In the genomic region with DNA sequence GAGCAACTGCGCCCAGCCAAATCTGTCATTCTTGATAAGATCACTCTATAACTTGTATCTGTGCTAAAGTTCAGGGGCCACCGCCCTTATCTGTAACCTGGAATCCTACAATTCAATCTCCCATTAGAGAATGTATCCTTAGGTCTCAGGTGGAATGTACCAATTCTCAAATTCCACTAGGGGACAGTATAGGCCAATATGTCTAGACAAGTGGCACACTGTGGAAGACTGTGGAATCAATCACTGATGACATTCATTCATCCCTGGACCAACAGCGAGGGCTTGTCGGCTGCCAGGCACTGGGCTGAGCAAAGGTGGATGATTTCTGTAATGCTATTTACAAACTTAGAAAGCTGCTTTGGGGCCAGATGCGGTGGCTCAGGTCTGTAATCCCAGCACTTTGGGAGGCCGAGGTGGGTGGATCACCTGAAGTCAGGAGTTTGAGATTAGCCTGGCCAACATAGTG, we compare ENCODE assay signal across 9 cellular contexts. TPM values are rescaled to one million over a fixed set of nuclear protein-coding genes. Genes with fewer than 3 reads are reported as not detected.
DNase-seq lines count a peak whose midpoint lies in the region; ATAC-seq, FAIRE-seq and TF ChIP-seq lines count a peak whose summit lies in the region.
"Had no signal": no experiment of that assay in that cellular context is flagged by ENCODE, and none has a peak within 500 bp of the region (broad histone marks: within the 10 kb centered on the region; RNA-seq: fewer than 3 reads in every experiment).

No MANE protein-coding gene starts in this region.

- TF ChIP-seq CTCF in BJ (IDR thresholded peaks at IDR 0.05; ENCODE audit: insufficient read depth, low read depth, low read length) = peak; percentile 71
- peak; percentile 70 for TF ChIP-seq CTCF in MCF 10A (IDR thresholded peaks at IDR 0.05; ENCODE audit: unreplicated experiment)
- no peak for TF ChIP-seq CTCF in omental fat pad (IDR thresholded peaks at IDR 0.05)

- no peaks in the 10 kb centered on the region for H3K36me3 ChIP-seq in BJ (ENCODE audit: control insufficient read depth, insufficient read depth, low read length)
- H3K36me3 ChIP-seq: SJSA1 had no signal

- no TSS peak for BruUV-seq in MCF 10A (replicated peaks; lab: Mats Ljungman, UMichigan)

- DNase-seq in BJ (ENCODE audit: low read depth) (no peak), GM12891 (ENCODE audit: insufficient read length, low spot score) (peak; percentile 44), NCI-H1930 (lab: John Stamatoyannopoulos, UW) (peak; percentile 40 to 41), MCF 10A (ENCODE audit: unreplicated experiment) (peak; percentile 60), lung microvascular endothelial cell (ENCODE audit: low read depth in 2 of 2) (peak; percentile 63 to 67), omental fat pad (ENCODE audit: low spot score) (no peak)

- no peak overlapping the region for H3K4me3 Mint-ChIP-seq in MCF 10A (ENCODE audit: unreplicated experiment)

- peak; percentile 66 for FAIRE-seq in GM12891 (lab: Jason Lieb, UNC)

- H3K4me1 Mint-ChIP-seq in MCF 10A (ENCODE audit: insufficient read depth, unreplicated experiment) = no peaks in the 10 kb centered on the region

- no peak overlapping the region for H3K27ac Mint-ChIP-seq in MCF 10A (ENCODE audit: low read depth, unreplicated experiment)

- intact Hi-C loops in MCF 10A (cut with micrococcal nuclease) = loop anchor here (5.0 kb wide), 1 partner anchor 121 kb away; no protein-coding TSS in a partner anchor

- no peak for TF ChIP-seq POLR2A in GM12891 (IDR thresholded peaks at IDR 0.05; ENCODE audit: low read depth, low read length)

- no peaks in the 10 kb centered on the region for H3K36me3 Mint-ChIP-seq in MCF 10A (ENCODE audit: insufficient read depth, unreplicated experiment)

- H3K4me3 ChIP-seq in BJ (ENCODE audit: low read depth, low read length) = no peak overlapping the region
- H3K4me3 ChIP-seq: SJSA1 had no signal

- H3K9me3 Mint-ChIP-seq in MCF 10A (ENCODE audit: unreplicated experiment) = no peaks in the 10 kb centered on the region

- CTCF ChIA-PET in BJ (lab: Yijun Ruan, JAX) = interaction anchor here (0.7 to 0.9 kb wide), 3 partner anchors 10 to 896 kb away, joined by 3 read pairs; no protein-coding TSS in a partner anchor
- CTCF ChIA-PET in MCF 10A (lab: Yijun Ruan, JAX) = interaction anchor here (0.6 to 1.6 kb wide), 7 partner anchors 9 to 335 kb away, joined by 3 to 7 read pairs (median 4); no protein-coding TSS in a partner anchor

- POLR2A ChIA-PET in BJ (lab: Charles Lee) = no interaction called here
- POLR2A ChIA-PET in MCF 10A (lab: Yijun Ruan, JAX) = no interaction called here

- H3K27me3 Mint-ChIP-seq in MCF 10A (ENCODE audit: insufficient read depth, unreplicated experiment) = no peaks in the 10 kb centered on the region

- ATAC-seq in omental fat pad (ENCODE audit: low FRiP score) = no peak
- ATAC-seq in GM21515 (IDR thresholded peaks at IDR 0.05; ENCODE audit: unreplicated experiment) = no peak
- ATAC-seq in HG03175 (IDR thresholded peaks at IDR 0.05; ENCODE audit: unreplicated experiment) = no peak

- H3K27me3 ChIP-seq in BJ (ENCODE audit: control insufficient read depth, insufficient read depth, low read length) = no peaks in the 10 kb centered on the region; the same call in 1 of the 2 replicates
- H3K27me3 ChIP-seq: SJSA1 had no signal

TF ChIP-seq in GM12891, 5 proteins besides CTCF, POLR2A, EP300 and RAD21:
- no peak for TF ChIP-seq SPI1 (IDR thresholded peaks at IDR 0.05; ENCODE audit: low read depth, low read length)
- TF ChIP-seq PAX5 (IDR thresholded peaks at IDR 0.05; ENCODE audit: insufficient read depth, low read length, severe bottlenecking) = no peak
- TF ChIP-seq POLR2AphosphoS5 (IDR thresholded peaks at IDR 0.05; ENCODE audit: low read depth, low read length) = no peak
- TF ChIP-seq POU2F2 (IDR thresholded peaks at IDR 0.05; ENCODE audit: low read depth, low read length) = no peak
- TF ChIP-seq TAF1 (IDR thresholded peaks at IDR 0.05; ENCODE audit: low read depth, low read length) = no peak

RNA-seq across cellular contexts. Expression of gene MEGF9, which starts 28.7 kb away (rescaled TPM):
- 1.1 and 2.0 TPM in 2 replicates for polyA plus RNA-seq in BJ (2011; rRNA removed)
- 0.85 and 1.3 TPM in 2 replicates for polyA minus RNA-seq in BJ (2011; rRNA and poly(A)+ RNA removed)
- polyA plus RNA-seq in GM12891 (2012; ENCODE audit: low read depth, missing spikeins) = 0.63 TPM
- total RNA-seq in MCF 10A (2022) (5.7 and 6.9 TPM in 2 replicates), lung microvascular endothelial cell (4.8 and 5.4 TPM in 2 replicates), omental fat pad (10 to 100 TPM; 17.3 to 36.4 (median 27.2) TPM)

RNA-seq across cellular contexts. Expression of gene FBXW2, which starts 50.2 kb away (rescaled TPM):
- 40.8 and 47.8 TPM in 2 replicates for polyA plus RNA-seq in BJ (2011; rRNA removed)
- polyA minus RNA-seq in BJ (2011; rRNA and poly(A)+ RNA removed) = 21.8 and 28.9 TPM in 2 replicates
- polyA plus RNA-seq in GM12891 (2012; ENCODE audit: low read depth, missing spikeins) = 15.9 TPM
- 53.9 and 58.4 TPM in 2 replicates for total RNA-seq in MCF 10A (2022)
- total RNA-seq in lung microvascular endothelial cell = 21.6 and 25.8 TPM in 2 replicates
- 10 to 100 TPM; 36.4 to 61.8 (median 42.1) TPM for total RNA-seq in omental fat pad

Comparison
In these comparisons a context has a peak if more than half of its experiments do, and no peak if none do; other contexts are left out.
1. DNase-seq: peak in GM12891 (single experiment), NCI-H1930 (2 of 2), MCF 10A (single experiment) and lung microvascular endothelial cell (2 of 2); none in BJ (single experiment) and omental fat pad (single experiment).
2. CTCF ChIP-seq: peak in BJ (single experiment) and MCF 10A (single experiment); none in omental fat pad (0 of 3).